ENCODE assay signal across 8 cellular contexts in the genomic region with DNA sequence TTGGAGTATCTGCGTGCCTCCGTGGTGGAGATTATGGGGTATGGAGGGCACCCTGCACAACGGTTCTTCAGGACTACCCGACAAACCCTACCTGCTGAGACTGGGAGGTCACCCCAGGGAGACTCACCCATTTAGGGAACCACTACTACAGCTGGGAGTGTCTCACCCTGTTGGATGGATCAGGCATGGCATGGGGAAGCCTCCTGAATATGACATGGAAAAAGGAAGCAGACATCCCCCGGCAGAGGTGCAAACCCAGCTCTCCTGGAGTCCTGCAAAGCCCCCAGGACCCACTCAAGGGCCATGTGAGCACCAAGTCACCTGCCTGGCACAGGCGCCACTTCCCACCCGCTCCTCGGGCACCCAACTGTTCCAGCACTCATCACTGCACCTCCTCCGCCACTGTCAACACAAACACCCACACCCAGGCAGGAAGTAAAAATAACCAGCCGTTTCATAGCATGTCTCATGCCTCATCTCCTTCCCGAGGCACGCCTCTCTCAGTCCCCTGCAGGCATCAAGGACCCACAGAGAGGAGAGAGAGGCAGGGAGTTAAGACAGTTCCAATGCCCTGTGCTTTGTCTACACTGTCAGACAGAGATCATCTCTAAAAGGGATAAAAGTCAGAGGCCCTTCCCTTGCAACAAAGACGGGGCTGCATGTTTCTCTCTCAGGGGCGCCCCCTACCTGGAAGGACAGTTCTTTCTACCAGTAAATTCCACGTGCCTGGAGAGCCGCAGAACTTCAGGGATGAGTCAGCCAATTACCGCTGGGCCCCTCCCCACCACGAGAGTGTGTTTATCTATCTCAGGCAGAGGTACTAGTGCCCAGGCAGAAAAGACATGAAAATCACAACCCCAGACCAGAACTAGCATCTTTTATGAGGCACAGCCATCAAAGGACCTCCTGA.
DNase-seq lines count a peak whose midpoint lies in the region; ATAC-seq lines count a peak whose summit lies in the region.

No MANE protein-coding gene starts in this region.

- ATAC-seq in GM19328 (IDR thresholded peaks at IDR 0.05; ENCODE audit: unreplicated experiment) (peak; percentile 47), T-helper 17 cell (peak; percentile 84)
- peak; percentile 70 to 71 for ATAC-seq in naive thymus-derived CD8-positive, alpha-beta T cell

- H3K9me3 ChIP-seq in T-helper 17 cell (ENCODE audit: control insufficient read depth, low read length, poor library complexity, severe bottlenecking), result no peaks in the 10 kb centered on the region

- H3K36me3 Mint-ChIP-seq in T-helper 17 cell (ENCODE audit: low read depth), result no peaks in the 10 kb centered on the region
- no peaks in the 10 kb centered on the region for H3K36me3 Mint-ChIP-seq in naive thymus-derived CD8-positive, alpha-beta T cell

- H3K27me3 Mint-ChIP-seq in T-helper 17 cell, result no peaks in the 10 kb centered on the region
- H3K27me3 Mint-ChIP-seq in naive thymus-derived CD8-positive, alpha-beta T cell, result no peaks in the 10 kb centered on the region

- peaks cover 18% of the 10 kb centered on the region for H3K4me1 Mint-ChIP-seq in T-helper 17 cell
- peaks cover 16 to 35% (median 31%) of the 10 kb centered on the region in 4 donors for H3K4me1 Mint-ChIP-seq in naive thymus-derived CD8-positive, alpha-beta T cell

- H3K9me3 Mint-ChIP-seq in naive thymus-derived CD8-positive, alpha-beta T cell, result no peaks in the 10 kb centered on the region

- DNase-seq in AG20443 (ENCODE audit: low spot score) (peak; percentile 29), HT-29 (ENCODE audit: low spot score) (peak; percentile 20), T-helper 17 cell (peak; percentile 38 to 56 (median 45)), NCI-H128 (lab: John Stamatoyannopoulos, UW; ENCODE audit: unreplicated experiment) (no peak)
- peak; percentile 68 for DNase-seq in activated naive CD8-positive, alpha-beta T cell treated with anti-CD3 and anti-CD28 coated beads, Interleukin-2, amount 50 U/mL, for 16 hours (ENCODE audit: low read depth, low spot score)
- DNase-seq in naive thymus-derived CD8-positive, alpha-beta T cell, result peak; percentile 15 to 68 (median 48)
- no peak for DNase-seq in NK-92 treated with Interleukin-12 subunit alpha and Interleukin-12 subunit beta, amount 100 ng/mL, for 24 hours (lab: John Stamatoyannopoulos, UW)

- peak overlapping the region; percentile 80 for H3K4me3 Mint-ChIP-seq in T-helper 17 cell
- H3K4me3 Mint-ChIP-seq in naive thymus-derived CD8-positive, alpha-beta T cell, result peak overlapping the region in 8 of 10 donors; percentile 0 to 51 (median 34)

- H3K27ac Mint-ChIP-seq in T-helper 17 cell, result peak overlapping the region; percentile 70
- peak overlapping the region; percentile 23 to 86 (median 58) for H3K27ac Mint-ChIP-seq in naive thymus-derived CD8-positive, alpha-beta T cell

- POLR2A ChIA-PET in naive thymus-derived CD8-positive, alpha-beta T cell (lab: Charles Lee), result no interaction called here

Comparison
In these comparisons a context has a peak if more than half of its experiments do, and no peak if none do; other contexts are left out.
1. DNase-seq: peak in AG20443 (single experiment), HT-29 (single experiment), T-helper 17 cell (3 of 3), activated naive CD8-positive, alpha-beta T cell treated with anti-CD3 and anti-CD28 coated beads, Interleukin-2, amount 50 U/mL, for 16 hours (single experiment) and naive thymus-derived CD8-positive, alpha-beta T cell (10 of 10); none in NK-92 treated with Interleukin-12 subunit alpha and Interleukin-12 subunit beta, amount 100 ng/mL, for 24 hours (single experiment) and NCI-H128 (single experiment).
2. Peak in every context shown above with its lines, with median percentiles within 50 percentile points of each other: ATAC-seq.